17 cellular contexts compared by ENCODE assay signal in the genomic region with DNA sequence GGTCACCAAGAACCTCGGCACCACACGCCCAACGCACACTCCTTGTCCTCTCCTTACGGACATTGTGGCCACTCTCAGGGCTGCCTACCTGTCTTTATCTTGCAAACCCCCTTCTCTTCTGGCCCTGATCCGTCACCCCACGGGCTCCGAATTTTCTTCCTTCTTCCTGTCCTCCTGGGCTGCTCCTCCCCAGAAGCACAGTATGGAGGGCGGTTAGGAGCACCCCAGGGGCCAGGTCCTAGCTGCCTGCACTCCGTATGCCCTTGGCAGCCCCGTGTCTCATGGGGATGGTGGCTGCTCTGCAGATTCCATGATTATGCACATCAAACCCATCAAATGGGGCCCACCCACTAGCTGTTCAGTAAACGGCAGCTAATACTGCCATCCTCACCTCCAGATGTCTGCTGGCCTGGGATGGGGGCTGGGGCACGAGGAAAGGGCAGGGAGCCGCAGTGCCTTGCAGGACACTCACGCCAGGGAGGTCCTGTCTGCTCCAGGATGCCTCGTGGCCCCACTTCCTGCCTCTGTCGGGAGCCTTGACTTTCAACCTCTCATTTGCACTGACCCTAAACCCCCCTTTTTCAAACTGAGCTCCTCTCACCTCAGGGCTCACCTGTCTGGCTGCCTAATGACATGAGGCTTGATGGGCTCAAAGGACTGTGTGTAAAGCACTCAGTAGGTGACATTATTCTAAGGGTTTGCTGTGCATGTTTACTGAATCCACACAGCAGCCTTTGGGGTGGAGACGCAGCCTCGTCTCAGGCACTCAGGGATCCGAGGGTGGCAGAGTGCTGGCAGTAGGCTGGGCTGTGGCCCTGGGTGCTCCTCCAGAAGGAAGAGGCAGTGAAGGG. TPM values are rescaled to one million over a fixed set of nuclear protein-coding genes. Genes with fewer than 3 reads are reported as not detected.
DNase-seq lines count a peak whose midpoint lies in the region; ATAC-seq and TF ChIP-seq lines count a peak whose summit lies in the region.
"Had no signal": no experiment of that assay in that cellular context is flagged by ENCODE, and none has a peak within 500 bp of the region (broad histone marks: within the 10 kb centered on the region; RNA-seq: fewer than 3 reads in every experiment).

No MANE protein-coding gene starts in this region.

- peaks cover 0 to 31% (median 2%) of the 10 kb centered on the region in 3 donors for H3K27me3 ChIP-seq in psoas muscle (ENCODE audit: insufficient read depth in 3 of 3, low read length in 2 of 3)

- no peak for TF ChIP-seq CTCF in glutamatergic neuron (IDR thresholded peaks at IDR 0.05; ENCODE audit: partially characterized antibody, unreplicated experiment)
- no peak for TF ChIP-seq CTCF in psoas muscle (IDR thresholded peaks at IDR 0.05)

- intact Hi-C loops in psoas muscle (cut with DNase I) = no loop called here

- peaks cover 36% of the 10 kb centered on the region for H3K9me3 ChIP-seq in psoas muscle

- peaks cover 19% of the 10 kb centered on the region for H3K27me3 Mint-ChIP-seq in activated naive CD4-positive, alpha-beta T cell treated with anti-CD3 and anti-CD28 coated beads, Interleukin-2, amount 10 ng/mL, durations not matched to agents 7 days and 5 days
- H3K27me3 Mint-ChIP-seq in glutamatergic neuron (ENCODE audit: unreplicated experiment) = peaks cover 2% of the 10 kb centered on the region

- WGBS in psoas muscle, 3 donors = 43 to 46% (median 46%) methylated on average over 19 of the region's 19 CpGs

- H3K4me1 Mint-ChIP-seq in activated naive CD4-positive, alpha-beta T cell treated with anti-CD3 and anti-CD28 coated beads, Interleukin-2, amount 10 ng/mL, durations not matched to agents 7 days and 5 days = peaks cover 3% of the 10 kb centered on the region
- no peaks in the 10 kb centered on the region for H3K4me1 Mint-ChIP-seq in glutamatergic neuron (ENCODE audit: low read depth, unreplicated experiment)

- H3K27ac Mint-ChIP-seq in activated naive CD4-positive, alpha-beta T cell treated with anti-CD3 and anti-CD28 coated beads, Interleukin-2, amount 10 ng/mL, durations not matched to agents 7 days and 5 days = no peak overlapping the region
- H3K27ac Mint-ChIP-seq in glutamatergic neuron (ENCODE audit: unreplicated experiment) = no peak overlapping the region
- H3K27ac Mint-ChIP-seq: CD4-positive, alpha-beta T cell had no signal

- CTCF ChIA-PET in activated naive CD4-positive, alpha-beta T cell treated with anti-CD3 and anti-CD28 coated beads, Interleukin-2, amount 10 ng/mL, durations not matched to agents 7 days and 5 days (lab: Charles Lee) = no interaction called here

- DNase-seq in activated naive CD4-positive, alpha-beta T cell treated with anti-CD3 and anti-CD28 coated beads, Interleukin-2, amount 10 ng/mL, durations not matched to agents 7 days and 5 days = peak; percentile 8
- DNase-seq in activated naive CD4-positive, alpha-beta T cell treated with Interleukin-2 at 50 U/mL for 16 hours = no peak
- peak; percentile 13 for DNase-seq in NCI-H69 (lab: John Stamatoyannopoulos, UW)
- peak; percentile 8 for DNase-seq in glutamatergic neuron
- DNase-seq in psoas muscle = peak; percentile 2 to 20
- no peak for DNase-seq in NOMO-1 treated with DMSO at 0.1 percent for 48 hours (lab: John Stamatoyannopoulos, UW; ENCODE audit: unreplicated experiment)
- DNase-seq in GM03348 (ENCODE audit: low spot score) = no peak
- DNase-seq: AML-193; CD4-positive, alpha-beta T cell; EL; GOT3; KG1; NCI-H1436; NCI-H2081; NCI-H774; PC-3 had no signal

- H3K9me3 Mint-ChIP-seq in activated naive CD4-positive, alpha-beta T cell treated with anti-CD3 and anti-CD28 coated beads, Interleukin-2, amount 10 ng/mL, durations not matched to agents 7 days and 5 days = peaks cover 25% of the 10 kb centered on the region
- peaks cover 7% of the 10 kb centered on the region for H3K9me3 Mint-ChIP-seq in glutamatergic neuron (ENCODE audit: unreplicated experiment)

- H3K36me3 Mint-ChIP-seq in activated naive CD4-positive, alpha-beta T cell treated with anti-CD3 and anti-CD28 coated beads, Interleukin-2, amount 10 ng/mL, durations not matched to agents 7 days and 5 days = peaks cover 2% of the 10 kb centered on the region
- H3K36me3 Mint-ChIP-seq in glutamatergic neuron (ENCODE audit: unreplicated experiment) = no peaks in the 10 kb centered on the region

- H3K4me1 ChIP-seq in psoas muscle = no peaks in the 10 kb centered on the region

- no peak overlapping the region for H3K4me3 ChIP-seq in psoas muscle

- no peak for ATAC-seq in psoas muscle
- no peak for ATAC-seq in HG03521 (IDR thresholded peaks at IDR 0.05; ENCODE audit: unreplicated experiment)
- ATAC-seq: PC-3 had no signal

- no peak overlapping the region for H3K27ac ChIP-seq in psoas muscle

- no peak overlapping the region for H3K4me3 Mint-ChIP-seq in activated naive CD4-positive, alpha-beta T cell treated with anti-CD3 and anti-CD28 coated beads, Interleukin-2, amount 10 ng/mL, durations not matched to agents 7 days and 5 days
- H3K4me3 Mint-ChIP-seq in glutamatergic neuron (ENCODE audit: unreplicated experiment) = no peak overlapping the region
- H3K4me3 Mint-ChIP-seq: CD4-positive, alpha-beta T cell had no signal

- no peaks in the 10 kb centered on the region for H3K36me3 ChIP-seq in psoas muscle (ENCODE audit: insufficient read depth in 1 of 2, low read depth in 1 of 2)

RNA-seq across cellular contexts. Expression of a gene that starts 4.4 kb away (rescaled TPM):
- 0.74 TPM for total RNA-seq in glutamatergic neuron (ENCODE audit: unreplicated experiment)
- under 1 TPM; 0.04 to 0.15 (median 0.06) TPM for total RNA-seq in psoas muscle
- under 1 TPM; 0.01 to 0.03 (median 0.01) TPM for polyA plus RNA-seq in psoas muscle

Comparison
In these comparisons a context has a peak if more than half of its experiments do, and no peak if none do; other contexts are left out.
1. DNase-seq: peak in activated naive CD4-positive, alpha-beta T cell treated with anti-CD3 and anti-CD28 coated beads, Interleukin-2, amount 10 ng/mL, durations not matched to agents 7 days and 5 days (single experiment), NCI-H69 (single experiment), glutamatergic neuron (single experiment) and psoas muscle (2 of 2); none in activated naive CD4-positive, alpha-beta T cell treated with Interleukin-2 at 50 U/mL for 16 hours (single experiment), NOMO-1 treated with DMSO at 0.1 percent for 48 hours (single experiment) and GM03348 (single experiment).